8 cellular contexts compared by ENCODE assay signal in the genomic region with DNA sequence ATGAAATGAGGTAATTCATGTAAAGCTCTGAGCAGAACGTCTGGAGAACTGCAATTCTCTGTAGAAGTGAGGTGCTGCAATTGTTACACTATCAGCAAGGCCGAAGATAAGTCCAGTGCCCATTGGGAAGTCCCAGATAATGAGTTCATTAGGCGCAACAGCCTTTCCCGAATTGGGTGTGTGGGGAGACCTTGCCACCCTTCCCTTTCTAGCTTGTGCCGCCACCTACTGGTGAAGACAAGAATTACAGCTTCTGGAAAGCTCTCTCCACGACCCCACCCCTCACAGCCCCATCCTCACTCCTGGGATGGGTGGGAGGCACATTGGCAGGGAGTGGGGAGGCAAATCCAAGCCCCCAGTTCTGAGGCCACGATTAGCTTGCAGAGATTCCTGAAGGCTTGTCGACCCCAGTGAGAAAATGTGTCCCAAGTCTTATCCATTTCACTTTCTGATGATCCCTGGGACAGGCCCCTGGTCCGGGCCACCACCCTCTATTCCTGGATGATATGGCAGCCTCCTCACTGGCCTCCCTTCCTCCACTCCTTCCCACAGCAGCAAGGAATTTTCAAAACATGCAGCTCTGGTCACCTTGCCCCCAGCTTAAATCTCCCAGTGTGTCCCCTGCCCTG. TPM values are rescaled to one million over a fixed set of nuclear protein-coding genes. Genes with fewer than 3 reads are reported as not detected.
A peak's percentile ranks its signal among the peaks of the same experiment; 100 is the strongest.
DNase-seq lines count a peak whose midpoint lies in the region; TF ChIP-seq lines count a peak whose summit lies in the region.

No MANE protein-coding gene starts in this region.

- no peaks in the 10 kb centered on the region for H3K9me3 ChIP-seq in spleen

- no peak for TF ChIP-seq POLR2A in spleen (IDR thresholded peaks at IDR 0.05)

- peak; percentile 89 for TF ChIP-seq CTCF in LNCaP clone FGC (IDR thresholded peaks at IDR 0.05; ENCODE audit: control insufficient read depth, extremely low read depth, insufficient read depth)
- peak; percentile 85 for TF ChIP-seq CTCF in astrocyte of the spinal cord (IDR thresholded peaks at IDR 0.05; ENCODE audit: low read depth, low read length)
- TF ChIP-seq CTCF in spleen (IDR thresholded peaks at IDR 0.05 in 8 of 11, conservative IDR thresholded peaks at IDR 0.05 in 3 of 11) = peak; percentile 69 to 95 (median 90)

- intact Hi-C loops in spleen (cut with DNase I; ENCODE audit: low total_unique reads) = loop anchor here (2.0 to 10.0 kb wide), 3 partner anchors 61 to 1225 kb away; no protein-coding TSS in a partner anchor

- peak overlapping the region in 7 of 8 donors; percentile 3 to 87 (median 78) for H3K27ac ChIP-seq in spleen

- 4 to 16% (median 13%) methylated on average over 9 of the region's 9 CpGs for WGBS in spleen, 5 donors

- DNase-seq in DMS53 (lab: John Stamatoyannopoulos, UW) = peak; percentile 41
- DNase-seq in DMS53 treated with DMSO at 0.1 percent for 48 hours (lab: John Stamatoyannopoulos, UW; ENCODE audit: unreplicated experiment) = no peak
- DNase-seq in LNCaP clone FGC (ENCODE audit: low read depth) = no peak
- peak; percentile 41 for DNase-seq in T1000 (lab: John Stamatoyannopoulos, UW)
- DNase-seq in astrocyte of the spinal cord (ENCODE audit: low read depth, low spot score) = peak; percentile 45
- peak; percentile 51 for DNase-seq in iPS DF 4.7 (ENCODE audit: extremely low read depth, low spot score)
- DNase-seq in spleen = no peak
- no peak for DNase-seq in MV-4-11 (lab: John Stamatoyannopoulos, UW)

- H3K4me1 ChIP-seq in spleen = peaks cover 3 to 53% (median 31%) of the 10 kb centered on the region in 6 donors

- H3K4me3 ChIP-seq in LNCaP clone FGC (ENCODE audit: low read depth, low read length) = no peak overlapping the region
- no peak overlapping the region for H3K4me3 ChIP-seq in astrocyte of the spinal cord (ENCODE audit: low read depth, low read length)
- no peak overlapping the region for H3K4me3 ChIP-seq in spleen

- no peaks in the 10 kb centered on the region for H3K36me3 ChIP-seq in spleen

- in situ Hi-C loops in astrocyte of the spinal cord (cut with HindIII; ENCODE audit: low sequenced_read_pairs) = no loop called here

- H3K27me3 ChIP-seq in spleen (replicated peaks in 1 of 7) = peaks cover 0 to 11% (median 0%) of the 10 kb centered on the region in 7 donors

RNA-seq across cellular contexts. Expression of a gene that starts 36.4 kb away (rescaled TPM):
- total RNA-seq in spleen = under 1 TPM in 1 of 7 donors, not detected in 6; 0.23 TPM
- polyA plus RNA-seq in spleen = under 1 TPM; 0.28 to 0.42 (median 0.35) TPM

RNA-seq across cellular contexts. Expression of a gene that starts 53.0 kb away (rescaled TPM):
- total RNA-seq in spleen = 10 to 100 TPM in 6 of 7 donors, 1 to 10 TPM in 1; 9.6 to 47.7 (median 30.5) TPM
- 10 to 100 TPM in 1 of 3 donors, 1 to 10 TPM in 2; 5.7 to 17.2 (median 7.0) TPM for polyA plus RNA-seq in spleen

Comparison
In these comparisons a context has a peak if more than half of its experiments do, and no peak if none do; other contexts are left out.
1. DNase-seq: peak in DMS53 (single experiment), T1000 (single experiment), astrocyte of the spinal cord (single experiment) and iPS DF 4.7 (single experiment); none in DMS53 treated with DMSO at 0.1 percent for 48 hours (single experiment), LNCaP clone FGC (single experiment), spleen (single experiment) and MV-4-11 (single experiment).
2. Peak in every context shown above with its lines, with median percentiles within 50 percentile points of each other: CTCF ChIP-seq.